ENCODE assay signal across 8 cellular contexts in genomic region chr19:50725218-50725931, GRCh38. TPM values are rescaled to one million over a fixed set of nuclear protein-coding genes. Genes with fewer than 3 reads are reported as not detected.
DNase-seq lines count a peak whose midpoint lies in the region; ATAC-seq and TF ChIP-seq lines count a peak whose summit lies in the region.

No MANE protein-coding gene starts in this region.

- 8% methylated on average over 56 of the region's 56 CpGs for WGBS in right cardiac atrium

- H3K36me3 Mint-ChIP-seq in activated T-helper 1 cell treated with anti-CD3 and anti-CD28 coated beads, Interleukin-12 subunit alpha, Interleukin-12 subunit beta, Interleukin-2, Interleukin-4 antibody, amounts not matched to agents 30 ng/mL and 10 ng/mL and 1 ng/mL, durations not matched to agents 14 hours and 24 hours and 36 hours (ENCODE audit: low read depth) = no peaks in the 10 kb centered on the region
- H3K36me3 Mint-ChIP-seq in stimulated activated memory B cell treated with anti-CD40 and anti-IgM and Interleukin-4, amounts not matched to agents 10 μg/mL and 1 μg/mL and 100 μg/mL, for 72 hours = no peaks in the 10 kb centered on the region

- H3K9me3 Mint-ChIP-seq in activated T-helper 1 cell treated with anti-CD3 and anti-CD28 coated beads, Interleukin-12 subunit alpha, Interleukin-12 subunit beta, Interleukin-2, Interleukin-4 antibody, amounts not matched to agents 30 ng/mL and 10 ng/mL and 1 ng/mL, durations not matched to agents 14 hours and 24 hours and 36 hours = no peaks in the 10 kb centered on the region
- H3K9me3 Mint-ChIP-seq in stimulated activated memory B cell treated with anti-CD40 and anti-IgM and Interleukin-4, amounts not matched to agents 10 μg/mL and 1 μg/mL and 100 μg/mL, for 72 hours = peaks cover 3% of the 10 kb centered on the region

- H3K4me3 ChIP-seq in BE2C (ENCODE audit: low read depth, low read length) (peak overlapping the region; percentile 76), HEK293 (ENCODE audit: low read depth, low read length) (peak overlapping the region; percentile 78), right cardiac atrium (ENCODE audit: low read length) (peak overlapping the region; percentile 50)

- no peaks in the 10 kb centered on the region for H3K9me3 ChIP-seq in BE2C
- no peaks in the 10 kb centered on the region for H3K9me3 ChIP-seq in HEK293 (ENCODE audit: control insufficient read depth, insufficient read depth, low read depth, low read length)
- no peaks in the 10 kb centered on the region for H3K9me3 ChIP-seq in right cardiac atrium (ENCODE audit: control insufficient read depth, low read length)

- peak overlapping the region; percentile 78 for H3K27ac Mint-ChIP-seq in activated T-helper 1 cell treated with anti-CD3 and anti-CD28 coated beads, Interleukin-12 subunit alpha, Interleukin-12 subunit beta, Interleukin-2, Interleukin-4 antibody, amounts not matched to agents 30 ng/mL and 10 ng/mL and 1 ng/mL, durations not matched to agents 14 hours and 24 hours and 36 hours
- H3K27ac Mint-ChIP-seq in stimulated activated memory B cell treated with anti-CD40 and anti-IgM and Interleukin-4, amounts not matched to agents 10 μg/mL and 1 μg/mL and 100 μg/mL, for 72 hours = no peak overlapping the region

- no peak for TF ChIP-seq CTCF in BE2C (IDR thresholded peaks at IDR 0.05; ENCODE audit: low read depth, low read length)
- peak; percentile 60 for TF ChIP-seq CTCF in HEK293 (tag by site-specific recombination; IDR thresholded peaks at IDR 0.05)

- no peaks in the 10 kb centered on the region; the same call in 1 of the 2 replicates for H3K36me3 ChIP-seq in BE2C
- H3K36me3 ChIP-seq in HEK293 (ENCODE audit: control insufficient read depth in 2 of 2, insufficient read depth in 1 of 2, low read length in 2 of 2) = no peaks in the 10 kb centered on the region; a peak in 1 of 3 replicates

- CTCF ChIA-PET in HEK293 (lab: Yijun Ruan, JAX) = interaction anchor here (0.6 to 5.9 kb wide), 39 partner anchors 9 to 562 kb away, joined by 3 to 75 read pairs (median 4); partner anchors contain the start of genes KLK4 and POLD1

- POLR2A ChIA-PET in HEK293 (lab: Yijun Ruan, JAX) = interaction anchor here (0.6 to 2.3 kb wide), 18 partner anchors 9 to 396 kb away, joined by 3 to 28 read pairs (median 5); partner anchors contain the start of genes KCNC3 and POLD1

- intact Hi-C loops in activated T-helper 1 cell treated with anti-CD3 and anti-CD28 coated beads, Interleukin-12 subunit alpha, Interleukin-12 subunit beta, Interleukin-2, Interleukin-4 antibody, amounts not matched to agents 30 ng/mL and 10 ng/mL and 1 ng/mL, durations not matched to agents 14 hours and 24 hours and 36 hours (cut with micrococcal nuclease) = loop anchor here (1.0 to 5.0 kb wide), 5 partner anchors 80 to 396 kb away; partner anchors contain the start of genes CTU1, JOSD2, KCNC3 and POLD1
- intact Hi-C loops in right cardiac atrium (cut with DNase I) = no loop called here

- H3K27me3 Mint-ChIP-seq in activated T-helper 1 cell treated with anti-CD3 and anti-CD28 coated beads, Interleukin-12 subunit alpha, Interleukin-12 subunit beta, Interleukin-2, Interleukin-4 antibody, amounts not matched to agents 30 ng/mL and 10 ng/mL and 1 ng/mL, durations not matched to agents 14 hours and 24 hours and 36 hours (ENCODE audit: insufficient read depth) = peaks cover 33% of the 10 kb centered on the region
- peaks cover 97% of the 10 kb centered on the region for H3K27me3 Mint-ChIP-seq in stimulated activated memory B cell treated with anti-CD40 and anti-IgM and Interleukin-4, amounts not matched to agents 10 μg/mL and 1 μg/mL and 100 μg/mL, for 72 hours

- H3K4me1 Mint-ChIP-seq in activated T-helper 1 cell treated with anti-CD3 and anti-CD28 coated beads, Interleukin-12 subunit alpha, Interleukin-12 subunit beta, Interleukin-2, Interleukin-4 antibody, amounts not matched to agents 30 ng/mL and 10 ng/mL and 1 ng/mL, durations not matched to agents 14 hours and 24 hours and 36 hours (ENCODE audit: low read depth) = no peaks in the 10 kb centered on the region
- peaks cover 8% of the 10 kb centered on the region for H3K4me1 Mint-ChIP-seq in stimulated activated memory B cell treated with anti-CD40 and anti-IgM and Interleukin-4, amounts not matched to agents 10 μg/mL and 1 μg/mL and 100 μg/mL, for 72 hours

- peaks cover 3% of the 10 kb centered on the region for H3K4me1 ChIP-seq in BE2C
- peaks cover 7% of the 10 kb centered on the region; the same call in 1 of the 2 replicates for H3K4me1 ChIP-seq in HEK293 (ENCODE audit: control insufficient read depth, insufficient read depth, low read length)
- no peaks in the 10 kb centered on the region for H3K4me1 ChIP-seq in right cardiac atrium (ENCODE audit: control insufficient read depth, insufficient read depth, low read length)

- peak overlapping the region; percentile 85 for H3K4me3 Mint-ChIP-seq in activated T-helper 1 cell treated with anti-CD3 and anti-CD28 coated beads, Interleukin-12 subunit alpha, Interleukin-12 subunit beta, Interleukin-2, Interleukin-4 antibody, amounts not matched to agents 30 ng/mL and 10 ng/mL and 1 ng/mL, durations not matched to agents 14 hours and 24 hours and 36 hours
- peak overlapping the region; percentile 77 for H3K4me3 Mint-ChIP-seq in stimulated activated memory B cell treated with anti-CD40 and anti-IgM and Interleukin-4, amounts not matched to agents 10 μg/mL and 1 μg/mL and 100 μg/mL, for 72 hours

- no peak for DNase-seq in BE2C
- no peak for DNase-seq in activated T-helper 1 cell treated with anti-CD3 and anti-CD28 coated beads, Interleukin-12 subunit alpha, Interleukin-12 subunit beta, Interleukin-2, Interleukin-4 antibody, amounts not matched to agents 30 ng/mL and 10 ng/mL and 1 ng/mL, durations not matched to agents 14 hours and 24 hours and 36 hours (ENCODE audit: low spot score)
- DNase-seq in right cardiac atrium = peak in 1 of 3 donors; percentile 66
- DNase-seq in NCI-H187 (lab: John Stamatoyannopoulos, UW) = no peak
- no peak for DNase-seq in HuH-7.5 (ENCODE audit: low spot score)
- no peak for DNase-seq in activated CD4-positive, alpha-beta T cell treated with anti-CD3 and anti-CD28 coated beads for 48 hours

- H3K27me3 ChIP-seq in BE2C (no peaks in the 10 kb centered on the region), right cardiac atrium (ENCODE audit: control insufficient read depth, insufficient read depth) (no peaks in the 10 kb centered on the region)

- peak in 1 of 2 donors; percentile 62 for ATAC-seq in right cardiac atrium
- peak; percentile 61 for ATAC-seq in stimulated activated memory B cell treated with anti-CD40 and anti-IgM and Interleukin-4, amounts not matched to agents 10 μg/mL and 1 μg/mL and 100 μg/mL, for 72 hours

- H3K27ac ChIP-seq in HEK293 (ENCODE audit: extremely low read depth, low read depth, low read length) = peak overlapping the region; percentile 77
- no peak overlapping the region for H3K27ac ChIP-seq in right cardiac atrium (ENCODE audit: low read length)

TF ChIP-seq in HEK293, 187 proteins besides CTCF, POLR2A, EP300 and RAD21 (continues in another document):
- no peak for TF ChIP-seq ZNF677 (tag by site-specific recombination; IDR thresholded peaks at IDR 0.05)
- peak; percentile 42; the same call in 1 of the 2 replicates for TF ChIP-seq ZNF792 (tag by site-specific recombination; IDR thresholded peaks at IDR 0.05)
- TF ChIP-seq ZNF585B (tag by site-specific recombination; IDR thresholded peaks at IDR 0.05) = no peak

RNA-seq across cellular contexts. Expression of gene CLEC11A, which starts 2.2 kb away (rescaled TPM):
- polyA plus RNA-seq in BE2C (2012; ENCODE audit: insufficient read depth, insufficient read length, low read depth) = 19.9 TPM
- 0.75 and 0.83 TPM in 2 replicates for total RNA-seq in activated T-helper 1 cell treated with anti-CD3 and anti-CD28 coated beads, Interleukin-12 subunit alpha, Interleukin-12 subunit beta, Interleukin-2, Interleukin-4 antibody, amounts not matched to agents 30 ng/mL and 10 ng/mL and 1 ng/mL, durations not matched to agents 14 hours and 24 hours and 36 hours
- 10 to 100 TPM in 2 of 4 donors, 1 to 10 TPM in 2; 8.2 to 10.2 (median 10.0) TPM for total RNA-seq in right cardiac atrium
- polyA plus RNA-seq in right cardiac atrium = 5.5 TPM

RNA-seq across cellular contexts. Expression of gene SHANK1, which starts 5.8 kb away (rescaled TPM):
- 39.6 TPM for polyA plus RNA-seq in BE2C (2012; ENCODE audit: insufficient read depth, insufficient read length, low read depth)
- total RNA-seq in activated T-helper 1 cell treated with anti-CD3 and anti-CD28 coated beads, Interleukin-12 subunit alpha, Interleukin-12 subunit beta, Interleukin-2, Interleukin-4 antibody, amounts not matched to agents 30 ng/mL and 10 ng/mL and 1 ng/mL, durations not matched to agents 14 hours and 24 hours and 36 hours = not detected in 2 replicates
- total RNA-seq in right cardiac atrium = 1 to 10 TPM in 1 of 4 donors, under 1 TPM in 3; 0.09 to 1.2 (median 0.44) TPM
- polyA plus RNA-seq in right cardiac atrium = 1.9 TPM

RNA-seq across cellular contexts. Expression of gene GPR32, which starts 44.9 kb away (rescaled TPM):
- polyA plus RNA-seq in BE2C (2012; ENCODE audit: insufficient read depth, insufficient read length, low read depth) = not detected
- not detected in 2 replicates for total RNA-seq in activated T-helper 1 cell treated with anti-CD3 and anti-CD28 coated beads, Interleukin-12 subunit alpha, Interleukin-12 subunit beta, Interleukin-2, Interleukin-4 antibody, amounts not matched to agents 30 ng/mL and 10 ng/mL and 1 ng/mL, durations not matched to agents 14 hours and 24 hours and 36 hours
- total RNA-seq in right cardiac atrium = not detected
- not detected for polyA plus RNA-seq in right cardiac atrium
